ENCODE assay signal across 20 cellular contexts in genomic region chr15:39269821-39270220, GRCh38.
DNase-seq lines count a peak whose midpoint lies in the region; ATAC-seq, FAIRE-seq and TF ChIP-seq lines count a peak whose summit lies in the region.
"Had no signal": no experiment of that assay in that cellular context is flagged by ENCODE, and none has a peak within 500 bp of the region (broad histone marks: within the 10 kb centered on the region; RNA-seq: fewer than 3 reads in every experiment).

No MANE protein-coding gene starts in this region.

- H4K20me1 ChIP-seq in HepG2 (ENCODE audit: insufficient read depth, low read length) (no peaks in the 10 kb centered on the region), hepatocyte (ENCODE audit: insufficient read depth, poor library complexity, severe bottlenecking) (no peaks in the 10 kb centered on the region)

- no peak for ATAC-seq in HepG2
- ATAC-seq in right lobe of liver, result no peak
- no peak for ATAC-seq in HG03442 (IDR thresholded peaks at IDR 0.05; ENCODE audit: unreplicated experiment)
- ATAC-seq in upper lobe of left lung (ENCODE audit: low FRiP score in 2 of 2), result no peak

- H3K4me3 Mint-ChIP-seq in activated CD4-positive, alpha-beta memory T cell treated with anti-CD3 and anti-CD28 coated beads, Interleukin-2, amount 10 ng/mL, durations not matched to agents 7 days and 5 days, result no peak overlapping the region
- H3K4me3 Mint-ChIP-seq: activated CD4-positive, alpha-beta T cell treated with anti-CD3 and anti-CD28 coated beads, Interleukin-2, amount 10 ng/mL, durations not matched to agents 7 days and 5 days; CD4-positive, CD25-positive, alpha-beta regulatory T cell had no signal

- H3K27ac ChIP-seq in HepG2 (ENCODE audit: extremely low read length, insufficient read depth, low read length) (no peak overlapping the region), right lobe of liver (no peak overlapping the region), SJCRH30 (peak overlapping the region; percentile 18; the same call in 1 of the 2 replicates), hepatocyte (peak overlapping the region; percentile 32), upper lobe of left lung (no peak overlapping the region)
- H3K27ac ChIP-seq: adrenal gland, cardiac muscle cell, KMS-11, vagina had no signal

- H2AFZ ChIP-seq in HepG2 (ENCODE audit: low read length) (no peak overlapping the region), hepatocyte (no peak overlapping the region)

- no peaks in the 10 kb centered on the region for H3K4me1 Mint-ChIP-seq in activated CD4-positive, alpha-beta memory T cell treated with anti-CD3 and anti-CD28 coated beads, Interleukin-2, amount 10 ng/mL, durations not matched to agents 7 days and 5 days
- H3K4me1 Mint-ChIP-seq: activated CD4-positive, alpha-beta T cell treated with anti-CD3 and anti-CD28 coated beads, Interleukin-2, amount 10 ng/mL, durations not matched to agents 7 days and 5 days; CD4-positive, CD25-positive, alpha-beta regulatory T cell had no signal

- no peak for TF ChIP-seq CTCF in HepG2 (CRISPR knock-in tag; IDR thresholded peaks at IDR 0.05)
- no peak for TF ChIP-seq CTCF in right lobe of liver (IDR thresholded peaks at IDR 0.05)
- no peak for TF ChIP-seq CTCF in hepatocyte (IDR thresholded peaks at IDR 0.05; ENCODE audit: poor library complexity)
- no peak for TF ChIP-seq CTCF in upper lobe of left lung (IDR thresholded peaks at IDR 0.05)

- peaks cover 75% of the 10 kb centered on the region for H3K4me1 ChIP-seq in HepG2 (ENCODE audit: insufficient read depth, low read length)
- H3K4me1 ChIP-seq in right lobe of liver, result peaks cover 0 to 23% (median 4%) of the 10 kb centered on the region in 4 donors
- peaks cover 21% of the 10 kb centered on the region for H3K4me1 ChIP-seq in SJCRH30
- peaks cover 9% of the 10 kb centered on the region for H3K4me1 ChIP-seq in hepatocyte (ENCODE audit: insufficient read depth)
- H3K4me1 ChIP-seq in upper lobe of left lung, result peaks cover 0 to 5% (median 2%) of the 10 kb centered on the region in 4 donors
- H3K4me1 ChIP-seq: adrenal gland, vagina had no signal

- H3K9ac ChIP-seq in HepG2 (ENCODE audit: insufficient read depth, low read depth, low read length), result no peak overlapping the region
- H3K9ac ChIP-seq: KMS-11 had no signal

- TF ChIP-seq POLR2A in HepG2 (IDR thresholded peaks at IDR 0.05; ENCODE audit: insufficient read depth in 1 of 2, low read depth in 2 of 2, low read length in 2 of 2) (no peak), right lobe of liver (IDR thresholded peaks at IDR 0.05) (no peak), upper lobe of left lung (IDR thresholded peaks at IDR 0.05) (no peak)

- no peaks in the 10 kb centered on the region for H3K36me3 Mint-ChIP-seq in activated CD4-positive, alpha-beta memory T cell treated with anti-CD3 and anti-CD28 coated beads, Interleukin-2, amount 10 ng/mL, durations not matched to agents 7 days and 5 days (ENCODE audit: low read depth)
- H3K36me3 Mint-ChIP-seq: CD4-positive, CD25-positive, alpha-beta regulatory T cell had no signal

- no peak for TF ChIP-seq EP300 in HepG2 (IDR thresholded peaks at IDR 0.05; ENCODE audit: low read depth in 2 of 2, low read length in 2 of 2)
- TF ChIP-seq EP300 in HepG2 (CRISPR knock-in tag; IDR thresholded peaks at IDR 0.05; ENCODE audit: borderline replicate concordance), result no peak
- no peak for TF ChIP-seq EP300 in upper lobe of left lung (IDR thresholded peaks at IDR 0.05)

- H3K4me3 ChIP-seq in HepG2 (replicated peaks in 1 of 3; ENCODE audit: insufficient read depth in 1 of 3, low read depth in 2 of 3, low read length in 3 of 3) (no peak overlapping the region), right lobe of liver (no peak overlapping the region), SJCRH30 (no peak overlapping the region), hepatocyte (no peak overlapping the region), upper lobe of left lung (no peak overlapping the region)
- H3K4me3 ChIP-seq: adrenal gland, cardiac muscle cell, vagina had no signal

- intact Hi-C loops in HepG2 (cut with micrococcal nuclease; ENCODE audit: unreplicated experiment) (loop anchor here (5.0 to 10.0 kb wide), 2 partner anchors 165 to 187 kb away; no protein-coding TSS in a partner anchor), right lobe of liver (cut with DNase I) (no loop called here)

- H3K27me3 ChIP-seq in HepG2 (ENCODE audit: control insufficient read depth in 1 of 2, insufficient read depth in 2 of 2, low read length in 2 of 2) (no peaks in the 10 kb centered on the region), right lobe of liver (no peaks in the 10 kb centered on the region), SJCRH30 (no peaks in the 10 kb centered on the region), hepatocyte (no peaks in the 10 kb centered on the region), upper lobe of left lung (no peaks in the 10 kb centered on the region)
- H3K27me3 ChIP-seq: cardiac muscle cell, vagina had no signal

- in situ Hi-C loops in HepG2 (cut with HindIII; ENCODE audit: extremely low pct_ligation_motif_present, low pct_unique_long_range_greater_than_20kb), result loop anchor here (5.0 to 10.0 kb wide), 2 partner anchors 98 to 145 kb away; no protein-coding TSS in a partner anchor
- in situ Hi-C loops in ACHN (cut with HindIII; ENCODE audit: low pct_ligation_motif_present, low pct_unique_long_range_greater_than_20kb, low sequenced_read_pairs), result no loop called here

- H3K9me2 ChIP-seq in hepatocyte (replicated peaks; ENCODE audit: insufficient read depth), result no peaks in the 10 kb centered on the region

- no peak overlapping the region for H3K27ac Mint-ChIP-seq in activated CD4-positive, alpha-beta memory T cell treated with anti-CD3 and anti-CD28 coated beads, Interleukin-2, amount 10 ng/mL, durations not matched to agents 7 days and 5 days
- H3K27ac Mint-ChIP-seq: activated CD4-positive, alpha-beta T cell treated with anti-CD3 and anti-CD28 coated beads, Interleukin-2, amount 10 ng/mL, durations not matched to agents 7 days and 5 days had no signal

- CTCF ChIA-PET in HepG2 (lab: Yijun Ruan, JAX; ENCODE audit: low intra/inter-chr PET ratio, low total read pairs), result no interaction called here
- CTCF ChIA-PET in activated CD4-positive, alpha-beta memory T cell treated with anti-CD3 and anti-CD28 coated beads, Interleukin-2, amount 10 ng/mL, durations not matched to agents 7 days and 5 days (lab: Charles Lee), result no interaction called here

- no peaks in the 10 kb centered on the region for H3K9me3 ChIP-seq in HepG2 (ENCODE audit: low read length)
- H3K9me3 ChIP-seq in right lobe of liver, result no peaks in the 10 kb centered on the region
- H3K9me3 ChIP-seq in SJCRH30 (replicated peaks), result 0 out of 2 replicates have a peak, but pooled peaks cover 5% of the 10 kb centered on the region
- H3K9me3 ChIP-seq in hepatocyte (ENCODE audit: low read depth), result no peaks in the 10 kb centered on the region
- no peaks in the 10 kb centered on the region for H3K9me3 ChIP-seq in upper lobe of left lung
- H3K9me3 ChIP-seq: adrenal gland, vagina had no signal

- POLR2A ChIA-PET in HepG2 (lab: Yijun Ruan, JAX), result no interaction called here
- POLR2A ChIA-PET in activated CD4-positive, alpha-beta memory T cell treated with anti-CD3 and anti-CD28 coated beads, Interleukin-2, amount 10 ng/mL, durations not matched to agents 7 days and 5 days (lab: Charles Lee), result no interaction called here

- FAIRE-seq in HepG2 (lab: Jason Lieb, UNC), result no peak
- FAIRE-seq: RCC 7860 had no signal

- H3K27me3 Mint-ChIP-seq in activated CD4-positive, alpha-beta memory T cell treated with anti-CD3 and anti-CD28 coated beads, Interleukin-2, amount 10 ng/mL, durations not matched to agents 7 days and 5 days, result no peaks in the 10 kb centered on the region

- no peaks in the 10 kb centered on the region for H3K9me3 Mint-ChIP-seq in activated CD4-positive, alpha-beta memory T cell treated with anti-CD3 and anti-CD28 coated beads, Interleukin-2, amount 10 ng/mL, durations not matched to agents 7 days and 5 days
- H3K9me3 Mint-ChIP-seq: activated CD4-positive, alpha-beta T cell treated with anti-CD3 and anti-CD28 coated beads, Interleukin-2, amount 10 ng/mL, durations not matched to agents 7 days and 5 days; CD4-positive, CD25-positive, alpha-beta regulatory T cell had no signal

- BruUV-seq in HepG2 (replicated peaks; lab: Mats Ljungman, UMichigan), result no TSS peak

- H3K4me2 ChIP-seq in HepG2 (ENCODE audit: low read depth, low read length) (no peak overlapping the region), hepatocyte (no peak overlapping the region)
- H3K4me2 ChIP-seq: KMS-11 had no signal

- DNase-seq in HepG2 (ENCODE audit: low spot score) (peak; percentile 51), right lobe of liver (no peak), SJCRH30 (no peak), hepatocyte (ENCODE audit: low spot score) (peak; percentile 22), ACHN (no peak), upper lobe of left lung (no peak)
- no peak for DNase-seq in activated CD4-positive, alpha-beta memory T cell treated with anti-CD3 and anti-CD28 coated beads, Interleukin-2, amount 10 ng/mL, durations not matched to agents 7 days and 5 days
- DNase-seq: activated CD4-positive, alpha-beta T cell treated with anti-CD3 and anti-CD28 coated beads, Interleukin-2, amount 10 ng/mL, durations not matched to agents 7 days and 5 days; activated CD8-positive, alpha-beta memory T cell treated with anti-CD3 and anti-CD28 coated beads, Interleukin-2, amount 50 U/mL, for 4 hours; activated effector memory CD4-positive, alpha-beta T cell treated with anti-CD3 and anti-CD28 coated beads, Interleukin-2, amount 50 U/mL, for 16 hours; adrenal gland; CD4-positive, CD25-positive, alpha-beta regulatory T cell; DMS79 treated with DMSO at 0.1 percent for 48 hours; NCI-H2107; stimulated activated CD8-positive, alpha-beta memory T cell treated with anti-CD3 and anti-CD28 coated beads, Interleukin-4, amount 100 ng/mL, for 48 hours had no signal

- no peak for TF ChIP-seq RAD21 in HepG2 (CRISPR knock-in tag; IDR thresholded peaks at IDR 0.05)

- H3K36me3 ChIP-seq in HepG2 (replicated peaks in 1 of 2; ENCODE audit: control insufficient read depth in 1 of 2, insufficient read depth in 2 of 2, low read length in 2 of 2) (no peaks in the 10 kb centered on the region), right lobe of liver (no peaks in the 10 kb centered on the region), SJCRH30 (no peaks in the 10 kb centered on the region), hepatocyte (replicated peaks; ENCODE audit: insufficient read depth, low read depth) (no peaks in the 10 kb centered on the region), upper lobe of left lung (no peaks in the 10 kb centered on the region)
- H3K36me3 ChIP-seq: adrenal gland, cardiac muscle cell, vagina had no signal

- no peaks in the 10 kb centered on the region for H3K79me2 ChIP-seq in HepG2 (ENCODE audit: insufficient read depth, low read length)
- no peaks in the 10 kb centered on the region for H3K79me2 ChIP-seq in hepatocyte

- 82% methylated on average over 4 of the region's 4 CpGs for WGBS in HepG2 (ENCODE audit: low lambda C conversion rate)
- WGBS in right lobe of liver (ENCODE audit: insufficient coverage, low coverage, low lambda C conversion rate, missing lambda C conversion rate), result 71% methylated on average over 3 of the region's 4 CpGs
- WGBS in hepatocyte (ENCODE audit: low lambda C conversion rate, missing lambda C conversion rate), result 74% methylated on average over 4 of the region's 4 CpGs
- 60 to 73% methylated on average over 4 of the region's 4 CpGs for WGBS in upper lobe of left lung, 2 donors

TF ChIP-seq in HepG2, 621 proteins besides CTCF, POLR2A, EP300 and RAD21 (continues in another document):
- TF ChIP-seq FOSL2 (CRISPR knock-in tag; IDR thresholded peaks at IDR 0.05), result peak; percentile 28; the same call in 1 of the 2 replicates

Comparison
In these comparisons a context has a peak if more than half of its experiments do, and no peak if none do; other contexts are left out.
1. DNase-seq: peak in HepG2 (single experiment) and hepatocyte (single experiment); none in right lobe of liver (0 of 3), SJCRH30 (0 of 2), activated CD4-positive, alpha-beta memory T cell treated with anti-CD3 and anti-CD28 coated beads, Interleukin-2, amount 10 ng/mL, durations not matched to agents 7 days and 5 days (single experiment), ACHN (single experiment) and upper lobe of left lung (0 of 2).
2. H3K27ac ChIP-seq: peak in SJCRH30 (single experiment) and hepatocyte (single experiment); none in HepG2 (single experiment), right lobe of liver (0 of 3) and upper lobe of left lung (0 of 4).